ENCODE assay signal across 8 cellular contexts in the genomic region with DNA sequence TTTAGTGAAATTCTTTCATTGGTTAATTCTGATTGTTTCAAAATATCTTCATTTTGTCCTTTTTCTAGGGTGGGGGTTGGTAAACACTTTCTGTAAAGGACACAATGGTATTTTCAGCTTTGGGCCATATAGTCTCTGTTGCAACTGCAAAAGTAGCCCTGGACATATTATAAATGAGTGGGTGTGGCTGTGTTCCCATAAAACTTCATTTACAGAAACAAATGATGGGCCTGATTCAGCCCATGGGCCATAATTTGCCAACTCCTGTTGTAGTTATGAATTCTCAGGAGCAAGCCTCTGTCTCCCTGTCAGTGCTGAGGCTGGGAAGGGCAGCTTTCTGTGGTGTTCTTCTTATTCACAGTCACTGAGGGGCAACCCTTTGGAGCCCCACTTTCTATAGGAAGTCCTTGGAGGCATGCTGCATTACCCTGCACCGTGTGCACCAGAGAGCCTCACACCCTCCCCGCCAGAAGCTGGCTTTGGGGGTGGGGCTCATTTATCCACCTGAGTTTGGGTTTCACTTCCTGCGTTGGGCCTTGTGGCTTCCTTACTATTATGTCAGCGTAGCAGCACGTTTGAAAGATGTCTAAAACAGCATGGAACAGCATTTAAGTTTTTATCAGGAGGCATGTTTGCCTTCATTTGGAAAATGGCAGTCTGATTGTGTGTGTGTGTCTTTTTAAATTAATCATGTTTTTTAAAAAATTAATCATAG.
DNase-seq lines count a peak whose midpoint lies in the region; ATAC-seq, FAIRE-seq and TF ChIP-seq lines count a peak whose summit lies in the region.
"Not testable (repeated sequence)": the region's sequence is repeated elsewhere in the genome, so short reads cannot be mapped to it uniquely, and the experiment has no call there.

No MANE protein-coding gene starts in this region.

- H3K79me1 ChIP-seq in H1 (ENCODE audit: low read depth, low read length) = not testable (repeated sequence)

- TF ChIP-seq POLR2A in H1 (IDR thresholded peaks at IDR 0.05; ENCODE audit: control extremely low read depth in 1 of 2, low read depth in 2 of 2, low read length in 2 of 2) = not testable (repeated sequence)

- not testable (repeated sequence) for H3K56ac ChIP-seq in H1 (replicated peaks; ENCODE audit: insufficient read length, low read depth, low read length)

- not testable (repeated sequence) for H3K14ac ChIP-seq in H1 (ENCODE audit: insufficient read length)

- H2BK20ac ChIP-seq in H1 (ENCODE audit: low read length) = not testable (repeated sequence)

- not testable (repeated sequence) for TF ChIP-seq EP300 in H1 (IDR thresholded peaks at IDR 0.05; ENCODE audit: borderline replicate concordance in 1 of 2, low read depth in 2 of 2, low read length in 2 of 2)

- H3K18ac ChIP-seq in H1 (ENCODE audit: extremely low read depth, low read length) = not testable (repeated sequence)

- not testable (repeated sequence) for H2BK120ac ChIP-seq in H1 (replicated peaks; ENCODE audit: low read depth, low read length)

- CTCF ChIA-PET in OCI-LY7 (lab: Charles Lee; ENCODE audit: unreplicated experiment) = interaction anchor here (0.6 kb wide), 1 partner anchor 10 kb away, joined by 3 read pairs; no protein-coding TSS in a partner anchor
- CTCF ChIA-PET in H1 (lab: Charles Lee; ENCODE audit: partially characterized antibody) = interaction anchor here (6.0 kb wide), 1 partner anchor 15 kb away, joined by 49 read pairs; no protein-coding TSS in a partner anchor

- TF ChIP-seq CTCF in OCI-LY7 (conservative IDR thresholded peaks at IDR 0.05; ENCODE audit: low read length); H1 (IDR thresholded peaks at IDR 0.05; ENCODE audit: control extremely low read depth in 1 of 3, insufficient read depth in 1 of 3, low read depth in 1 of 3, low read length in 3 of 3); upper lobe of right lung (IDR thresholded peaks at IDR 0.05): not testable (repeated sequence)

- not testable (repeated sequence) for TF ChIP-seq RAD21 in H1 (IDR thresholded peaks at IDR 0.05 in 1 of 2, conservative IDR thresholded peaks at IDR 0.05 in 1 of 2; ENCODE audit: low read depth in 2 of 2, low read length in 2 of 2)

- peaks cover 24% of the 10 kb centered on the region for H3K4me1 ChIP-seq in OCI-LY7 (ENCODE audit: insufficient read depth, low read length, poor library complexity, severe bottlenecking)
- not testable (repeated sequence) for H3K4me1 ChIP-seq in H1 (replicated peaks in 1 of 4; ENCODE audit: control insufficient read depth in 3 of 4, insufficient read depth in 4 of 4, low read length in 3 of 4); upper lobe of right lung

- H3K23ac ChIP-seq in H1 (ENCODE audit: insufficient read length) = not testable (repeated sequence)

- H3K79me2 ChIP-seq in OCI-LY7 (ENCODE audit: insufficient read depth, low read depth, low read length); H1 (ENCODE audit: control insufficient read depth in 1 of 2, insufficient read depth in 2 of 2, low read length in 2 of 2): not testable (repeated sequence)

- H2AFZ ChIP-seq in OCI-LY7 (ENCODE audit: low read length) (peak overlapping the region; percentile 72; the same call in 1 of the 2 replicates), H1 (ENCODE audit: low read length) (0 out of 2 replicates have a peak overlapping the region, but pooled peaks have one; percentile 25)

- not testable (repeated sequence) for H3K27me3 ChIP-seq in H1 (replicated peaks in 1 of 4; ENCODE audit: control insufficient read depth in 3 of 4, extremely low read depth in 1 of 4, insufficient read depth in 3 of 4, low read length in 3 of 4); upper lobe of right lung

- H2BK5ac ChIP-seq in H1 (ENCODE audit: low read depth, low read length) = not testable (repeated sequence)

- H3K4me2 ChIP-seq in OCI-LY7 (ENCODE audit: low read length) = peak overlapping the region; percentile 64
- not testable (repeated sequence) for H3K4me2 ChIP-seq in H1 (ENCODE audit: insufficient read depth in 1 of 2, low read depth in 2 of 2, low read length in 2 of 2)

- not testable (repeated sequence) for H2BK12ac ChIP-seq in H1 (ENCODE audit: low read depth, low read length)

- H4K5ac ChIP-seq in H1 (ENCODE audit: insufficient read length, low read depth, low read length) = not testable (repeated sequence)

- WGBS in H1 (ENCODE audit: extremely low coverage in 1 of 2, insufficient coverage in 1 of 2, insufficient read length in 1 of 2, insufficient replicate concordance in 2 of 2, low coverage in 1 of 2, low lambda C conversion rate in 2 of 2, missing lambda C conversion rate in 1 of 2), 2 experiments = 51% methylated on average over 5 of the region's 5 CpGs; no CpG with 5 or more reads in 1 of the 2 experiments

- not testable (repeated sequence) for H2AK5ac ChIP-seq in H1 (ENCODE audit: low read depth, low read length)

- H4K8ac ChIP-seq in H1 (ENCODE audit: extremely low read depth, insufficient read depth, low read length) = not testable (repeated sequence)

- H3K27ac ChIP-seq in OCI-LY7 (ENCODE audit: low read depth, low read length, poor library complexity, severe bottlenecking) = peak overlapping the region; percentile 10
- H3K27ac ChIP-seq in H1 (ENCODE audit: low read depth, low read length); upper lobe of right lung: not testable (repeated sequence)

- not testable (repeated sequence) for H3K23me2 ChIP-seq in H1 (ENCODE audit: low read depth, low read length)

- not testable (repeated sequence) for H4K91ac ChIP-seq in H1 (replicated peaks; ENCODE audit: insufficient read length, low read length)

- not testable (repeated sequence) for H3K36me3 ChIP-seq in OCI-LY7 (ENCODE audit: insufficient read depth, low read length); H1 (ENCODE audit: control insufficient read depth in 2 of 4, insufficient read depth in 4 of 4, low read length in 3 of 4); upper lobe of right lung

- ATAC-seq in GM19467 (IDR thresholded peaks at IDR 0.05; ENCODE audit: unreplicated experiment) = peak; percentile 76
- ATAC-seq in HG02840 (IDR thresholded peaks at IDR 0.05; ENCODE audit: low FRiP score, unreplicated experiment) = peak; percentile 70
- ATAC-seq in HG03469 (IDR thresholded peaks at IDR 0.05; ENCODE audit: unreplicated experiment) = peak; percentile 97
- peak; percentile 34 for ATAC-seq in upper lobe of right lung

- peak; percentile 75 for FAIRE-seq in GM18507 (lab: Jason Lieb, UNC)
- FAIRE-seq in H1 (lab: Jason Lieb, UNC) = not testable (repeated sequence)

- not testable (repeated sequence) for H2BK15ac ChIP-seq in H1 (ENCODE audit: low read length)

- H3K9me2 ChIP-seq in OCI-LY7 (ENCODE audit: insufficient read depth, low read length) = not testable (repeated sequence)

- not testable (repeated sequence) for BruUV-seq in OCI-LY7 (replicated peaks; lab: Mats Ljungman, UMichigan)

- intact Hi-C loops in OCI-LY7 (cut with micrococcal nuclease; ENCODE audit: unreplicated experiment); upper lobe of right lung (cut with DNase I): not testable (repeated sequence)

- POLR2A ChIA-PET in OCI-LY7 (lab: Charles Lee); H1 (lab: Charles Lee; ENCODE audit: partially characterized antibody): not testable (repeated sequence)

- H3K9ac ChIP-seq in H1 (replicated peaks in 1 of 4; ENCODE audit: extremely low read depth in 1 of 4, low read depth in 3 of 4, low read length in 3 of 4) = not testable (repeated sequence)

- H3K4me3 ChIP-seq in OCI-LY7 (ENCODE audit: low read depth, low read length, poor library complexity, severe bottlenecking) = peak overlapping the region; percentile 17
- not testable (repeated sequence) for H3K4me3 ChIP-seq in H1 (ENCODE audit: extremely low read depth in 1 of 4, insufficient read depth in 2 of 4, low read depth in 3 of 4, low read length in 4 of 4); upper lobe of right lung

- not testable (repeated sequence) for H4K20me1 ChIP-seq in OCI-LY7 (ENCODE audit: insufficient read depth, low read length); H1 (replicated peaks in 1 of 2; ENCODE audit: control insufficient read depth in 1 of 2, insufficient read depth in 2 of 2, low read length in 2 of 2)

- DNase-seq in GM18507 (ENCODE audit: extremely low spot score, insufficient read length, low read depth); H1 (ENCODE audit: low read depth in 1 of 2, low spot score in 2 of 2); upper lobe of right lung: not testable (repeated sequence)
- DNase-seq in OCI-LY7 (ENCODE audit: low spot score) (peak; percentile 85), activated T-cell treated with anti-CD3 and anti-CD28 coated beads for 24 hours (ENCODE audit: low read depth) (peak; percentile 6)

- not testable (repeated sequence) for H3K9me3 ChIP-seq in OCI-LY7 (ENCODE audit: low read length); H1 (ENCODE audit: insufficient read depth in 2 of 2, low read depth in 1 of 2, low read length in 1 of 2); upper lobe of right lung

- not testable (repeated sequence) for H3K4ac ChIP-seq in H1 (replicated peaks; ENCODE audit: insufficient read length, low read depth, low read length)

Comparison
In these comparisons a context has a peak if more than half of its experiments do, and no peak if none do; other contexts are left out.
1. ATAC-seq: peak in every context shown above with its lines; median percentile 97 in HG03469; 76 in GM19467; 70 in HG02840; 34 in upper lobe of right lung.